8 cellular contexts compared by ENCODE assay signal in the genomic region with DNA sequence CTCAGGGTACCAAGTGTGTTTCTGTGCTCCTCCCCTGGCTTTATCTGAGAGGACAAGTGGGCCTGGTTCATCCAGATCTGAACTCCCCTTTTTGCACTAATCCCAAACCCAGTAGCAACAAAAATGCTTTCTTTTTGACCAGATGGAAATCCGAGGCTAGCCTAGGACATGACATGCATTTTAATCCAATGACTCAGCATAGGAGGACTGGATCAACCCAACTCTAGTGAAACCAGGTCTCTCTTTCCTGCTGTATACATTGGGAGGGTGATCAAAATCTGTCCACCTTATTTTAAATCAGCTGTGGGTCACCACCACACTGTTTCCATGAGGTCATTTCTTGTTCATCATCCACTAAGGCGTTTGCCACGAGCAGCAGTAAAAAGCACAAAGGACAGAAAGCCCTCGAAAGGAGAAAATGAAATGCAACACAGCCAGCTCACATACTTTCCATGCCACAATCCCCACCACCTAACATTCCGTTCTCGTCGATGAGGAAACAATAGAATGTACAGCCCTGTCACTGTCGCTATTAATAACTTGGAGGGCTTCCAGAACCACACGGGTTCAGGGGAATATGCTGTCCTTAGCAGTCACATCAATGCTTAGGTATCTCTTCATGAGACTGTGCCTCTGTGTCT.
DNase-seq lines count a peak whose midpoint lies in the region; ATAC-seq and TF ChIP-seq lines count a peak whose summit lies in the region.

No MANE protein-coding gene starts in this region.

- H3K36me3 ChIP-seq in left ventricle myocardium inferior, result no peaks in the 10 kb centered on the region

- H3K27ac Mint-ChIP-seq in activated T-cell treated with anti-CD3 and anti-CD28 coated beads, Interleukin-2, amount 50 U/mL, for 72 hours, result no peak overlapping the region

- DNase-seq in HK-2 (ENCODE audit: unreplicated experiment) (peak; percentile 50), amniotic epithelial cell (ENCODE audit: low read depth) (peak; percentile 88), left ventricle myocardium inferior (no peak)
- DNase-seq in stimulated activated naive CD8-positive, alpha-beta T cell treated with anti-CD3 and anti-CD28 coated beads, Interleukin-15, Interleukin-2, amounts not matched to agents 100 U/mL and 50 U/mL, for 24 hours, result no peak
- DNase-seq in activated T-cell treated with anti-CD3 and anti-CD28 coated beads, Interleukin-2, amount 50 U/mL, for 72 hours, result no peak

- TF ChIP-seq CTCF in left ventricle myocardium inferior (IDR thresholded peaks at IDR 0.05; ENCODE audit: borderline replicate concordance), result no peak

- H3K27ac ChIP-seq in left ventricle myocardium inferior (replicated peaks), result peak overlapping the region; percentile 87

- peaks cover 19% of the 10 kb centered on the region for H3K27me3 Mint-ChIP-seq in activated T-cell treated with anti-CD3 and anti-CD28 coated beads, Interleukin-2, amount 50 U/mL, for 72 hours (ENCODE audit: low read depth)

- H3K4me1 ChIP-seq in left ventricle myocardium inferior, result peaks cover 21% of the 10 kb centered on the region

- peaks cover 16% of the 10 kb centered on the region for H3K9me3 ChIP-seq in left ventricle myocardium inferior (replicated peaks)

- H3K4me1 Mint-ChIP-seq in activated T-cell treated with anti-CD3 and anti-CD28 coated beads, Interleukin-2, amount 50 U/mL, for 72 hours (ENCODE audit: low read depth), result no peaks in the 10 kb centered on the region

- H3K4me3 ChIP-seq in left ventricle myocardium inferior, result no peak overlapping the region

- peaks cover 0 to 2% of the 10 kb centered on the region in 2 donors for H3K36me3 Mint-ChIP-seq in activated T-cell treated with anti-CD3 and anti-CD28 coated beads, Interleukin-2, amount 50 U/mL, for 72 hours (ENCODE audit: insufficient read depth in 2 of 2)

- H3K9me3 Mint-ChIP-seq in activated T-cell treated with anti-CD3 and anti-CD28 coated beads, Interleukin-2, amount 50 U/mL, for 72 hours, result peaks cover 2 to 5% of the 10 kb centered on the region in 2 donors

- ATAC-seq in stimulated activated naive CD8-positive, alpha-beta T cell treated with anti-CD3 and anti-CD28 coated beads, Interleukin-15, Interleukin-2, amounts not matched to agents 100 U/mL and 50 U/mL, for 24 hours, result peak; percentile 43
- no peak for ATAC-seq in activated T-cell treated with anti-CD3 and anti-CD28 coated beads, Interleukin-2, amount 50 U/mL, for 72 hours (replicated peaks in 1 of 2)
- ATAC-seq in HG02623 (IDR thresholded peaks at IDR 0.05; ENCODE audit: unreplicated experiment), result no peak
- no peak for ATAC-seq in GM18861 (IDR thresholded peaks at IDR 0.05; ENCODE audit: unreplicated experiment)
- no peak for ATAC-seq in GM19463 (IDR thresholded peaks at IDR 0.05; ENCODE audit: unreplicated experiment)

- H3K27me3 ChIP-seq in left ventricle myocardium inferior (ENCODE audit: low read depth), result no peaks in the 10 kb centered on the region

- intact Hi-C loops in left ventricle myocardium inferior (cut with micrococcal nuclease), result no loop called here

- H3K4me3 Mint-ChIP-seq in activated T-cell treated with anti-CD3 and anti-CD28 coated beads, Interleukin-2, amount 50 U/mL, for 72 hours, result no peak overlapping the region

Comparison
In these comparisons a context has a peak if more than half of its experiments do, and no peak if none do; other contexts are left out.
1. DNase-seq: peak in HK-2 (single experiment) and amniotic epithelial cell (single experiment); none in left ventricle myocardium inferior (single experiment), stimulated activated naive CD8-positive, alpha-beta T cell treated with anti-CD3 and anti-CD28 coated beads, Interleukin-15, Interleukin-2, amounts not matched to agents 100 U/mL and 50 U/mL, for 24 hours (single experiment) and activated T-cell treated with anti-CD3 and anti-CD28 coated beads, Interleukin-2, amount 50 U/mL, for 72 hours (0 of 2).